Comparison of ENCODE assay signal across 9 cellular contexts in genomic region chr2:11750422-11750821, GRCh38.
DNase-seq lines count a peak whose midpoint lies in the region; ATAC-seq and TF ChIP-seq lines count a peak whose summit lies in the region.
"Had no signal": no experiment of that assay in that cellular context is flagged by ENCODE, and none has a peak within 500 bp of the region (broad histone marks: within the 10 kb centered on the region; RNA-seq: fewer than 3 reads in every experiment).

No MANE protein-coding gene starts in this region.

- H3K4me3 ChIP-seq in SU-DHL-6 (ENCODE audit: insufficient read depth, low read length, poor library complexity, severe bottlenecking) (peak overlapping the region; percentile 40), brain microvascular endothelial cell (ENCODE audit: low read depth, low read length) (no peak overlapping the region)

- H3K36me3 ChIP-seq in SU-DHL-6 (ENCODE audit: low read length), result no peaks in the 10 kb centered on the region; the same call in 1 of the 2 replicates
- H3K36me3 ChIP-seq in brain microvascular endothelial cell (replicated peaks), result no peaks in the 10 kb centered on the region

- H3K79me2 ChIP-seq in SU-DHL-6 (ENCODE audit: insufficient read depth, low read length), result peaks cover 68% of the 10 kb centered on the region

- in situ Hi-C loops in KBM-7 (cut with MboI; ENCODE audit: low pct_unique_long_range_greater_than_20kb, low sequenced_read_pairs), result no loop called here
- in situ Hi-C loops in brain microvascular endothelial cell (cut with HindIII; ENCODE audit: low pct_ligation_motif_present, low sequenced_read_pairs), result no loop called here

- no peaks in the 10 kb centered on the region for H3K9me3 ChIP-seq in SU-DHL-6 (ENCODE audit: insufficient read depth, low read length)

- H3K9ac ChIP-seq in SU-DHL-6 (ENCODE audit: low read length), result peak overlapping the region; percentile 89

- H3K4me2 ChIP-seq in SU-DHL-6 (ENCODE audit: low read depth, low read length, poor library complexity, severe bottlenecking), result peak overlapping the region; percentile 81

- no peaks in the 10 kb centered on the region for H3K27me3 ChIP-seq in SU-DHL-6 (ENCODE audit: low read length)
- H3K27me3 ChIP-seq in brain microvascular endothelial cell (replicated peaks), result no peaks in the 10 kb centered on the region

- H3F3A ChIP-seq in SU-DHL-6 (ENCODE audit: insufficient read depth), result peaks cover 67% of the 10 kb centered on the region

- TF ChIP-seq CTCF in SU-DHL-6 (IDR thresholded peaks at IDR 0.05; ENCODE audit: insufficient read depth, low read length, poor library complexity, severe bottlenecking) (no peak), brain microvascular endothelial cell (IDR thresholded peaks at IDR 0.05; ENCODE audit: low read depth, low read length, missing control alignments) (no peak)

- ATAC-seq in HG02870 (IDR thresholded peaks at IDR 0.05; ENCODE audit: unreplicated experiment), result peak; percentile 37

- peak overlapping the region; percentile 98 for H3K27ac ChIP-seq in SU-DHL-6 (ENCODE audit: low read depth, low read length)
- H3K27ac ChIP-seq in substantia nigra (ENCODE audit: low read depth, low read length, poor library complexity, severe bottlenecking), result no peak overlapping the region
- no peak overlapping the region for H3K27ac ChIP-seq in brain microvascular endothelial cell
- H3K27ac ChIP-seq: C4-2B had no signal

- H4K20me1 ChIP-seq in SU-DHL-6 (ENCODE audit: low read depth, low read length), result no peaks in the 10 kb centered on the region

- no peaks in the 10 kb centered on the region for H3K9me2 ChIP-seq in SU-DHL-6 (replicated peaks; ENCODE audit: insufficient read depth, low read length)

- no peak overlapping the region for H2AFZ ChIP-seq in SU-DHL-6 (ENCODE audit: low read depth, low read length, severe bottlenecking)

- DNase-seq in activated CD4-positive, CD25-positive, alpha-beta regulatory T cell treated with anti-CD3 and anti-CD28 coated beads, Interleukin-2, amount 50 U/mL, for 16 hours (ENCODE audit: low read depth, low spot score), result peak; percentile 40
- DNase-seq in activated CD4-positive, CD25-positive, alpha-beta regulatory T cell treated with anti-CD3 and anti-CD28 coated beads, Interleukin-2, amount 50 U/mL, for 72 hours, result no peak
- DNase-seq in germinal center (ENCODE audit: low spot score), result peak; percentile 66
- DNase-seq in substantia nigra (lab: John Stamatoyannopoulos, UW), result no peak
- DNase-seq in KBM-7, result no peak
- no peak for DNase-seq in brain microvascular endothelial cell

Comparison
In these comparisons a context has a peak if more than half of its experiments do, and no peak if none do; other contexts are left out.
1. DNase-seq: peak in activated CD4-positive, CD25-positive, alpha-beta regulatory T cell treated with anti-CD3 and anti-CD28 coated beads, Interleukin-2, amount 50 U/mL, for 16 hours (single experiment) and germinal center (single experiment); none in activated CD4-positive, CD25-positive, alpha-beta regulatory T cell treated with anti-CD3 and anti-CD28 coated beads, Interleukin-2, amount 50 U/mL, for 72 hours (single experiment), substantia nigra (0 of 49), KBM-7 (single experiment) and brain microvascular endothelial cell (single experiment).